ENCODE assay signal across 2 cellular contexts in the genomic region with DNA sequence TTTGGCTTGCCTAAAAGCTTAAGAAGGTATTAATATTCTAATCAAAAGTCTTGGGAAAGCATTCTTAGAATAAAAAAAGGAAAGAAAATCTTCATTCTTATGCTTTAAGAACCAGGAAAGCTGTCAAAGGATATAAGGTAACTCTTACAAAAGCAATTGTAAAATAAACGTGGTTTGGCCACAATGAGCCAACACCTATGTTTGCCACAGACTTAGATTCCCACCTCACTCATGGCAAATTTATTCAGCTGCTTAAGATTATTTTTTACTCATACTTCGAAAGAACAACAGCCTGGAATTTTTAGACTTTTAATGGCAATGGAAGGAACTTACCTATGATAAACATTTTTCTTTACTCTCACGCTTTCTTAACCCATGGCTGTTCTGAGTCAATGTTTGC.
TF ChIP-seq lines count a peak whose summit lies in the region.

No MANE protein-coding gene starts in this region.

TF ChIP-seq in liver, 16 proteins besides CTCF, POLR2A, EP300 and RAD21:
- TF ChIP-seq, protein P1, sequence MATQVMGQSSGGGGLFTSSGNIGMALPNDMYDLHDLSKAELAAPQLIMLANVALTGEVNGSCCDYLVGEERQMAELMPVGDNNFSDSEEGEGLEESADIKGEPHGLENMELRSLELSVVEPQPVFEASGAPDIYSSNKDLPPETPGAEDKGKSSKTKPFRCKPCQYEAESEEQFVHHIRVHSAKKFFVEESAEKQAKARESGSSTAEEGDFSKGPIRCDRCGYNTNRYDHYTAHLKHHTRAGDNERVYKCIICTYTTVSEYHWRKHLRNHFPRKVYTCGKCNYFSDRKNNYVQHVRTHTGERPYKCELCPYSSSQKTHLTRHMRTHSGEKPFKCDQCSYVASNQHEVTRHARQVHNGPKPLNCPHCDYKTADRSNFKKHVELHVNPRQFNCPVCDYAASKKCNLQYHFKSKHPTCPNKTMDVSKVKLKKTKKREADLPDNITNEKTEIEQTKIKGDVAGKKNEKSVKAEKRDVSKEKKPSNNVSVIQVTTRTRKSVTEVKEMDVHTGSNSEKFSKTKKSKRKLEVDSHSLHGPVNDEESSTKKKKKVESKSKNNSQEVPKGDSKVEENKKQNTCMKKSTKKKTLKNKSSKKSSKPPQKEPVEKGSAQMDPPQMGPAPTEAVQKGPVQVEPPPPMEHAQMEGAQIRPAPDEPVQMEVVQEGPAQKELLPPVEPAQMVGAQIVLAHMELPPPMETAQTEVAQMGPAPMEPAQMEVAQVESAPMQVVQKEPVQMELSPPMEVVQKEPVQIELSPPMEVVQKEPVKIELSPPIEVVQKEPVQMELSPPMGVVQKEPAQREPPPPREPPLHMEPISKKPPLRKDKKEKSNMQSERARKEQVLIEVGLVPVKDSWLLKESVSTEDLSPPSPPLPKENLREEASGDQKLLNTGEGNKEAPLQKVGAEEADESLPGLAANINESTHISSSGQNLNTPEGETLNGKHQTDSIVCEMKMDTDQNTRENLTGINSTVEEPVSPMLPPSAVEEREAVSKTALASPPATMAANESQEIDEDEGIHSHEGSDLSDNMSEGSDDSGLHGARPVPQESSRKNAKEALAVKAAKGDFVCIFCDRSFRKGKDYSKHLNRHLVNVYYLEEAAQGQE (IDR thresholded peaks at IDR 0.05): no peak
- TF ChIP-seq JUND (IDR thresholded peaks at IDR 0.05): no peak
- TF ChIP-seq GABPA (IDR thresholded peaks at IDR 0.05 in 1 of 2, conservative IDR thresholded peaks at IDR 0.05 in 1 of 2): no peak
- TF ChIP-seq FOXA1 (IDR thresholded peaks at IDR 0.05): no peak
- TF ChIP-seq, protein P2, sequence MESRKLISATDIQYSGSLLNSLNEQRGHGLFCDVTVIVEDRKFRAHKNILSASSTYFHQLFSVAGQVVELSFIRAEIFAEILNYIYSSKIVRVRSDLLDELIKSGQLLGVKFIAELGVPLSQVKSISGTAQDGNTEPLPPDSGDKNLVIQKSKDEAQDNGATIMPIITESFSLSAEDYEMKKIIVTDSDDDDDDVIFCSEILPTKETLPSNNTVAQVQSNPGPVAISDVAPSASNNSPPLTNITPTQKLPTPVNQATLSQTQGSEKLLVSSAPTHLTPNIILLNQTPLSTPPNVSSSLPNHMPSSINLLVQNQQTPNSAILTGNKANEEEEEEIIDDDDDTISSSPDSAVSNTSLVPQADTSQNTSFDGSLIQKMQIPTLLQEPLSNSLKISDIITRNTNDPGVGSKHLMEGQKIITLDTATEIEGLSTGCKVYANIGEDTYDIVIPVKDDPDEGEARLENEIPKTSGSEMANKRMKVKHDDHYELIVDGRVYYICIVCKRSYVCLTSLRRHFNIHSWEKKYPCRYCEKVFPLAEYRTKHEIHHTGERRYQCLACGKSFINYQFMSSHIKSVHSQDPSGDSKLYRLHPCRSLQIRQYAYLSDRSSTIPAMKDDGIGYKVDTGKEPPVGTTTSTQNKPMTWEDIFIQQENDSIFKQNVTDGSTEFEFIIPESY (IDR thresholded peaks at IDR 0.05): no peak
- TF ChIP-seq RXRA (IDR thresholded peaks at IDR 0.05): no peak
- no peak for TF ChIP-seq HNF4G (IDR thresholded peaks at IDR 0.05)
- no peak for TF ChIP-seq EGR1 (IDR thresholded peaks at IDR 0.05; ENCODE audit: low read depth in 2 of 2)
- TF ChIP-seq FOXA2 (IDR thresholded peaks at IDR 0.05): no peak
- TF ChIP-seq SP1 (IDR thresholded peaks at IDR 0.05): no peak
- no peak for TF ChIP-seq NR2F2 (IDR thresholded peaks at IDR 0.05)
- no peak for TF ChIP-seq HNF4A (conservative IDR thresholded peaks at IDR 0.05)
- TF ChIP-seq YY1 (IDR thresholded peaks at IDR 0.05): no peak
- no peak for TF ChIP-seq TAF1 (conservative IDR thresholded peaks at IDR 0.05)

TF ChIP-seq in HepG2, 621 proteins besides CTCF, POLR2A, EP300 and RAD21 (continued from another document):
- TF ChIP-seq, protein P3, sequence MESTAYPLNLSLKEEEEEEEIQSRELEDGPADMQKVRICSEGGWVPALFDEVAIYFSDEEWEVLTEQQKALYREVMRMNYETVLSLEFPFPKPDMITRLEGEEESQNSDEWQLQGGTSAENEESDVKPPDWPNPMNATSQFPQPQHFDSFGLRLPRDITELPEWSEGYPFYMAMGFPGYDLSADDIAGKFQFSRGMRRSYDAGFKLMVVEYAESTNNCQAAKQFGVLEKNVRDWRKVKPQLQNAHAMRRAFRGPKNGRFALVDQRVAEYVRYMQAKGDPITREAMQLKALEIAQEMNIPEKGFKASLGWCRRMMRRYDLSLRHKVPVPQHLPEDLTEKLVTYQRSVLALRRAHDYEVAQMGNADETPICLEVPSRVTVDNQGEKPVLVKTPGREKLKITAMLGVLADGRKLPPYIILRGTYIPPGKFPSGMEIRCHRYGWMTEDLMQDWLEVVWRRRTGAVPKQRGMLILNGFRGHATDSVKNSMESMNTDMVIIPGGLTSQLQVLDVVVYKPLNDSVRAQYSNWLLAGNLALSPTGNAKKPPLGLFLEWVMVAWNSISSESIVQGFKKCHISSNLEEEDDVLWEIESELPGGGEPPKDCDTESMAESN (CRISPR knock-in tag; conservative IDR thresholded peaks at IDR 0.05): no peak
- TF ChIP-seq, protein P4, sequence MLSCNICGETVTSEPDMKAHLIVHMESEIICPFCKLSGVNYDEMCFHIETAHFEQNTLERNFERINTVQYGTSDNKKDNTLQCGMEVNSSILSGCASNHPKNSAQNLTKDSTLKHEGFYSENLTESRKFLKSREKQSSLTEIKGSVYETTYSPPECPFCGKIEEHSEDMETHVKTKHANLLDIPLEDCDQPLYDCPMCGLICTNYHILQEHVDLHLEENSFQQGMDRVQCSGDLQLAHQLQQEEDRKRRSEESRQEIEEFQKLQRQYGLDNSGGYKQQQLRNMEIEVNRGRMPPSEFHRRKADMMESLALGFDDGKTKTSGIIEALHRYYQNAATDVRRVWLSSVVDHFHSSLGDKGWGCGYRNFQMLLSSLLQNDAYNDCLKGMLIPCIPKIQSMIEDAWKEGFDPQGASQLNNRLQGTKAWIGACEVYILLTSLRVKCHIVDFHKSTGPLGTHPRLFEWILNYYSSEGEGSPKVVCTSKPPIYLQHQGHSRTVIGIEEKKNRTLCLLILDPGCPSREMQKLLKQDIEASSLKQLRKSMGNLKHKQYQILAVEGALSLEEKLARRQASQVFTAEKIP (CRISPR knock-in tag; IDR thresholded peaks at IDR 0.05; ENCODE audit: borderline replicate concordance): no peak
- TF ChIP-seq, protein P5, sequence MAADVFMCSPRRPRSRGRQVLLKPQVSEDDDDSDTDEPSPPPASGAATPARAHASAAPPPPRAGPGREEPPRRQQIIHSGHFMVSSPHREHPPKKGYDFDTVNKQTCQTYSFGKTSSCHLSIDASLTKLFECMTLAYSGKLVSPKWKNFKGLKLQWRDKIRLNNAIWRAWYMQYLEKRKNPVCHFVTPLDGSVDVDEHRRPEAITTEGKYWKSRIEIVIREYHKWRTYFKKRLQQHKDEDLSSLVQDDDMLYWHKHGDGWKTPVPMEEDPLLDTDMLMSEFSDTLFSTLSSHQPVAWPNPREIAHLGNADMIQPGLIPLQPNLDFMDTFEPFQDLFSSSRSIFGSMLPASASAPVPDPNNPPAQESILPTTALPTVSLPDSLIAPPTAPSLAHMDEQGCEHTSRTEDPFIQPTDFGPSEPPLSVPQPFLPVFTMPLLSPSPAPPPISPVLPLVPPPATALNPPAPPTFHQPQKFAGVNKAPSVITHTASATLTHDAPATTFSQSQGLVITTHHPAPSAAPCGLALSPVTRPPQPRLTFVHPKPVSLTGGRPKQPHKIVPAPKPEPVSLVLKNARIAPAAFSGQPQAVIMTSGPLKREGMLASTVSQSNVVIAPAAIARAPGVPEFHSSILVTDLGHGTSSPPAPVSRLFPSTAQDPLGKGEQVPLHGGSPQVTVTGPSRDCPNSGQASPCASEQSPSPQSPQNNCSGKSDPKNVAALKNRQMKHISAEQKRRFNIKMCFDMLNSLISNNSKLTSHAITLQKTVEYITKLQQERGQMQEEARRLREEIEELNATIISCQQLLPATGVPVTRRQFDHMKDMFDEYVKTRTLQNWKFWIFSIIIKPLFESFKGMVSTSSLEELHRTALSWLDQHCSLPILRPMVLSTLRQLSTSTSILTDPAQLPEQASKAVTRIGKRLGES (CRISPR knock-in tag; IDR thresholded peaks at IDR 0.05; ENCODE audit: borderline replicate concordance): no peak
- TF ChIP-seq MXD4 (CRISPR knock-in tag; IDR thresholded peaks at IDR 0.05) (no peak), ZNF205 (CRISPR knock-in tag; IDR thresholded peaks at IDR 0.05) (no peak), ZNF720 (CRISPR knock-in tag; IDR thresholded peaks at IDR 0.05) (no peak), ZNF136 (CRISPR knock-in tag; IDR thresholded peaks at IDR 0.05; ENCODE audit: low read depth) (no peak), ZNF792 (CRISPR knock-in tag; IDR thresholded peaks at IDR 0.05) (no peak), MED8 (CRISPR knock-in tag; IDR thresholded peaks at IDR 0.05; ENCODE audit: insufficient replicate concordance) (no peak), ZNF629 (CRISPR knock-in tag; conservative IDR thresholded peaks at IDR 0.05) (no peak), ZKSCAN8 (CRISPR knock-in tag; IDR thresholded peaks at IDR 0.05; ENCODE audit: borderline replicate concordance) (no peak)
- TF ChIP-seq, protein P6, sequence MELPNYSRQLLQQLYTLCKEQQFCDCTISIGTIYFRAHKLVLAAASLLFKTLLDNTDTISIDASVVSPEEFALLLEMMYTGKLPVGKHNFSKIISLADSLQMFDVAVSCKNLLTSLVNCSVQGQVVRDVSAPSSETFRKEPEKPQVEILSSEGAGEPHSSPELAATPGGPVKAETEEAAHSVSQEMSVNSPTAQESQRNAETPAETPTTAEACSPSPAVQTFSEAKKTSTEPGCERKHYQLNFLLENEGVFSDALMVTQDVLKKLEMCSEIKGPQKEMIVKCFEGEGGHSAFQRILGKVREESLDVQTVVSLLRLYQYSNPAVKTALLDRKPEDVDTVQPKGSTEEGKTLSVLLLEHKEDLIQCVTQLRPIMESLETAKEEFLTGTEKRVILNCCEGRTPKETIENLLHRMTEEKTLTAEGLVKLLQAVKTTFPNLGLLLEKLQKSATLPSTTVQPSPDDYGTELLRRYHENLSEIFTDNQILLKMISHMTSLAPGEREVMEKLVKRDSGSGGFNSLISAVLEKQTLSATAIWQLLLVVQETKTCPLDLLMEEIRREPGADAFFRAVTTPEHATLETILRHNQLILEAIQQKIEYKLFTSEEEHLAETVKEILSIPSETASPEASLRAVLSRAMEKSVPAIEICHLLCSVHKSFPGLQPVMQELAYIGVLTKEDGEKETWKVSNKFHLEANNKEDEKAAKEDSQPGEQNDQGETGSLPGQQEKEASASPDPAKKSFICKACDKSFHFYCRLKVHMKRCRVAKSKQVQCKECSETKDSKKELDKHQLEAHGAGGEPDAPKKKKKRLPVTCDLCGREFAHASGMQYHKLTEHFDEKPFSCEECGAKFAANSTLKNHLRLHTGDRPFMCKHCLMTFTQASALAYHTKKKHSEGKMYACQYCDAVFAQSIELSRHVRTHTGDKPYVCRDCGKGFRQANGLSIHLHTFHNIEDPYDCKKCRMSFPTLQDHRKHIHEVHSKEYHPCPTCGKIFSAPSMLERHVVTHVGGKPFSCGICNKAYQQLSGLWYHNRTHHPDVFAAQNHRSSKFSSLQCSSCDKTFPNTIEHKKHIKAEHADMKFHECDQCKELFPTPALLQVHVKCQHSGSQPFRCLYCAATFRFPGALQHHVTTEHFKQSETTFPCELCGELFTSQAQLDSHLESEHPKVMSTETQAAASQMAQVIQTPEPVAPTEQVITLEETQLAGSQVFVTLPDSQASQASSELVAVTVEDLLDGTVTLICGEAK (IDR thresholded peaks at IDR 0.05): no peak
- TF ChIP-seq, protein P6 (CRISPR knock-in tag; IDR thresholded peaks at IDR 0.05): no peak
- TF ChIP-seq, protein P7, sequence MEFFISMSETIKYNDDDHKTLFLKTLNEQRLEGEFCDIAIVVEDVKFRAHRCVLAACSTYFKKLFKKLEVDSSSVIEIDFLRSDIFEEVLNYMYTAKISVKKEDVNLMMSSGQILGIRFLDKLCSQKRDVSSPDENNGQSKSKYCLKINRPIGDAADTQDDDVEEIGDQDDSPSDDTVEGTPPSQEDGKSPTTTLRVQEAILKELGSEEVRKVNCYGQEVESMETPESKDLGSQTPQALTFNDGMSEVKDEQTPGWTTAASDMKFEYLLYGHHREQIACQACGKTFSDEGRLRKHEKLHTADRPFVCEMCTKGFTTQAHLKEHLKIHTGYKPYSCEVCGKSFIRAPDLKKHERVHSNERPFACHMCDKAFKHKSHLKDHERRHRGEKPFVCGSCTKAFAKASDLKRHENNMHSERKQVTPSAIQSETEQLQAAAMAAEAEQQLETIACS (CRISPR knock-in tag; IDR thresholded peaks at IDR 0.05): no peak
